ENCODE assay signal across 14 cellular contexts in genomic region chr2:25421289-25421688, GRCh38.
DNase-seq lines count a peak whose midpoint lies in the region; ATAC-seq and TF ChIP-seq lines count a peak whose summit lies in the region.
"Had no signal": no experiment of that assay in that cellular context is flagged by ENCODE, and none has a peak within 500 bp of the region (broad histone marks: within the 10 kb centered on the region; RNA-seq: fewer than 3 reads in every experiment).

No MANE protein-coding gene starts in this region.

- H3K9me3 Mint-ChIP-seq in CD14-positive monocyte: peaks cover 3 to 9% (median 6%) of the 10 kb centered on the region in 7 donors
- peaks cover 0 to 4% (median 3%) of the 10 kb centered on the region in 3 donors for H3K9me3 Mint-ChIP-seq in IgD-negative memory B cell

- H3K36me3 Mint-ChIP-seq in CD14-positive monocyte (peaks cover 0 to 5% of the 10 kb centered on the region in 2 donors), IgD-negative memory B cell (peaks cover 5% of the 10 kb centered on the region), T-helper 17 cell (ENCODE audit: low read depth) (peaks cover 6% of the 10 kb centered on the region)

- intact Hi-C loops in CD14-positive monocyte (cut with micrococcal nuclease) (no loop called here), mucosa of descending colon (cut with DNase I, micrococcal nuclease) (no loop called here)

- peaks cover 25% of the 10 kb centered on the region for H3K4me1 ChIP-seq in mucosa of descending colon (ENCODE audit: low read depth)
- H3K4me1 ChIP-seq: left ventricle myocardium inferior, psoas muscle had no signal

- no peaks in the 10 kb centered on the region for H3K9me3 ChIP-seq in T-helper 17 cell (ENCODE audit: control insufficient read depth, low read length, poor library complexity, severe bottlenecking)
- no peaks in the 10 kb centered on the region for H3K9me3 ChIP-seq in mucosa of descending colon
- H3K9me3 ChIP-seq: left ventricle myocardium inferior, psoas muscle had no signal

- ATAC-seq in T-helper 17 cell (no peak), mucosa of descending colon (peak; percentile 48), GM21360 (IDR thresholded peaks at IDR 0.05; ENCODE audit: unreplicated experiment) (no peak)
- ATAC-seq: psoas muscle had no signal

- H3K4me1 Mint-ChIP-seq in CD14-positive monocyte (peaks cover 37% of the 10 kb centered on the region), IgD-negative memory B cell (peaks cover 55 to 73% (median 55%) of the 10 kb centered on the region in 3 donors), T-helper 17 cell (peaks cover 4% of the 10 kb centered on the region)

- H3K4me3 Mint-ChIP-seq in CD14-positive monocyte (peak overlapping the region; percentile 47 to 72), IgD-negative memory B cell (peak overlapping the region; percentile 85 to 91 (median 90)), T-helper 17 cell (no peak overlapping the region)
- H3K4me3 Mint-ChIP-seq: natural killer cell treated with Interleukin-12 subunit alpha and Interleukin-12 subunit beta and Interleukin-15 and Interleukin-18, amount 100 ng/mL, for 72 hours had no signal

- H3K4me3 ChIP-seq in mucosa of descending colon: no peak overlapping the region
- H3K4me3 ChIP-seq: left ventricle myocardium inferior, psoas muscle had no signal

- H3K36me3 ChIP-seq in mucosa of descending colon (ENCODE audit: low read depth): no peaks in the 10 kb centered on the region

- DNase-seq in CD14-positive monocyte (ENCODE audit: low spot score): no peak
- no peak for DNase-seq in T-helper 17 cell
- DNase-seq in mucosa of descending colon: no peak
- no peak for DNase-seq in retina
- DNase-seq in GDM1 (lab: John Stamatoyannopoulos, UW): no peak
- no peak for DNase-seq in COLO829 (ENCODE audit: low spot score)
- DNase-seq: activated gamma-delta T cell treated with Interleukin-2 at 50 U/mL for 16 hours, HCEC 1CT, left ventricle myocardium inferior, NCI-H2029 treated with DMSO at 0.1 percent for 48 hours, psoas muscle had no signal

- H3K27ac Mint-ChIP-seq in CD14-positive monocyte (peak overlapping the region; percentile 50 to 94 (median 79)), IgD-negative memory B cell (peak overlapping the region; percentile 97 to 99 (median 98)), T-helper 17 cell (peak overlapping the region; percentile 41)

- peaks cover 0 to 3% (median 0%) of the 10 kb centered on the region in 3 donors for H3K27me3 Mint-ChIP-seq in CD14-positive monocyte (ENCODE audit: low read depth in 3 of 3)
- H3K27me3 Mint-ChIP-seq in IgD-negative memory B cell: no peaks in the 10 kb centered on the region
- H3K27me3 Mint-ChIP-seq in T-helper 17 cell: no peaks in the 10 kb centered on the region
- H3K27me3 Mint-ChIP-seq: natural killer cell treated with Interleukin-12 subunit alpha and Interleukin-12 subunit beta and Interleukin-15 and Interleukin-18, amount 100 ng/mL, for 72 hours had no signal

- TF ChIP-seq CTCF in CD14-positive monocyte (IDR thresholded peaks at IDR 0.05) (no peak), mucosa of descending colon (IDR thresholded peaks at IDR 0.05) (no peak)

Comparison
In these comparisons a context has a peak if more than half of its experiments do, and no peak if none do; other contexts are left out.
1. H3K27ac Mint-ChIP-seq: peak in every context shown above with its lines; median percentile 98 in IgD-negative memory B cell; 79 in CD14-positive monocyte; 41 in T-helper 17 cell.